Comparison of ENCODE assay signal across 26 cellular contexts in genomic region chr5:73094415-73094814, GRCh38. TPM values are rescaled to one million over a fixed set of nuclear protein-coding genes. Genes with fewer than 3 reads are reported as not detected.
"Had no signal": no experiment of that assay in that cellular context is flagged by ENCODE, and none has a peak within 500 bp of the region (broad histone marks: within the 10 kb centered on the region; RNA-seq: fewer than 3 reads in every experiment).

No MANE protein-coding gene starts in this region.

- H3K79me2 ChIP-seq: hepatocyte had no signal

- ATAC-seq: activated CD4-positive, CD25-positive, alpha-beta regulatory T cell treated with anti-CD3 and anti-CD28 coated beads, Interleukin-2, amount 50 U/mL, for 24 hours; naive thymus-derived CD4-positive, alpha-beta T cell; T-cell had no signal

- H3K27ac ChIP-seq: hepatocyte, left lung, prostate gland, stomach, suprapubic skin, tibial nerve, VCaP had no signal

- H2AFZ ChIP-seq: hepatocyte had no signal

- H3K36me3 Mint-ChIP-seq: activated naive CD4-positive, alpha-beta T cell treated with anti-CD3 and anti-CD28 coated beads, Interleukin-2, amount 10 ng/mL, durations not matched to agents 7 days and 5 days; T-cell had no signal

- H3K4me1 Mint-ChIP-seq: activated CD4-positive, alpha-beta T cell treated with anti-CD3 and anti-CD28 coated beads, Interleukin-2, amount 10 ng/mL, durations not matched to agents 7 days and 5 days; activated naive CD4-positive, alpha-beta T cell treated with anti-CD3 and anti-CD28 coated beads, Interleukin-2, amount 10 ng/mL, durations not matched to agents 7 days and 5 days; naive thymus-derived CD4-positive, alpha-beta T cell had no signal

- H3K36me3 ChIP-seq: brain microvascular endothelial cell, prostate gland had no signal

- H3K4me3 ChIP-seq: hepatocyte, left lung, lung, prostate gland, spleen, stomach, suprapubic skin, tibial nerve had no signal

- H3K27ac Mint-ChIP-seq: activated CD4-positive, alpha-beta T cell treated with anti-CD3 and anti-CD28 coated beads, Interleukin-2, amount 10 ng/mL, durations not matched to agents 7 days and 5 days; activated naive CD4-positive, alpha-beta T cell treated with anti-CD3 and anti-CD28 coated beads, Interleukin-2, amount 10 ng/mL, durations not matched to agents 7 days and 5 days; naive thymus-derived CD4-positive, alpha-beta T cell; T-cell; T-helper 2 cell treated with Interferon-gamma antibody and Interleukin-4, amounts not matched to agents 5 μg/mL and 100 μg/mL, for 36 hours had no signal

- DNase-seq: activated CD4-positive, alpha-beta T cell treated with anti-CD3 and anti-CD28 coated beads, Interleukin-2, amount 10 ng/mL, durations not matched to agents 7 days and 5 days; activated CD8-positive, alpha-beta memory T cell treated with anti-CD3 and anti-CD28 coated beads for 24 hours; activated CD8-positive, alpha-beta memory T cell treated with anti-CD3 and anti-CD28 coated beads, Interleukin-2, amount 50 U/mL, for 4 hours; activated effector memory CD4-positive, alpha-beta T cell treated with Interleukin-2 at 50 U/mL for 16 hours; activated naive CD4-positive, alpha-beta T cell treated with anti-CD3 and anti-CD28 coated beads, Interleukin-2, amount 10 ng/mL, durations not matched to agents 7 days and 5 days; activated T-cell treated with anti-CD3 and anti-CD28 coated beads, Interleukin-2, amount 50 U/mL, for 4 hours; aorta; effector CD8-positive, alpha-beta T cell; foreskin melanocyte; immature natural killer cell; left lung; naive thymus-derived CD4-positive, alpha-beta T cell; spleen; stimulated activated CD4-positive, alpha-beta T cell treated with anti-CD3 and anti-CD28 coated beads, Interleukin-4, amount 100 ng/mL, for 1 hour; stomach; T-cell had no signal

- H3K27me3 ChIP-seq: brain microvascular endothelial cell, hepatocyte, left lung, spleen, stomach, suprapubic skin, tibial nerve had no signal

- H3K9me3 ChIP-seq: prostate gland had no signal

- H3K4me2 ChIP-seq: hepatocyte had no signal

- H3K9me3 Mint-ChIP-seq: activated CD4-positive, alpha-beta T cell treated with anti-CD3 and anti-CD28 coated beads, Interleukin-2, amount 10 ng/mL, durations not matched to agents 7 days and 5 days; activated naive CD4-positive, alpha-beta T cell treated with anti-CD3 and anti-CD28 coated beads, Interleukin-2, amount 10 ng/mL, durations not matched to agents 7 days and 5 days; immature natural killer cell; T-helper 2 cell treated with Interferon-gamma antibody and Interleukin-4, amounts not matched to agents 5 μg/mL and 100 μg/mL, for 36 hours had no signal

- H3K4me1 ChIP-seq: left lung, prostate gland, stomach, tibial nerve had no signal

- H3K4me3 Mint-ChIP-seq: activated CD4-positive, alpha-beta T cell treated with anti-CD3 and anti-CD28 coated beads, Interleukin-2, amount 10 ng/mL, durations not matched to agents 7 days and 5 days; activated naive CD4-positive, alpha-beta T cell treated with anti-CD3 and anti-CD28 coated beads, Interleukin-2, amount 10 ng/mL, durations not matched to agents 7 days and 5 days; activated T-cell treated with anti-CD3 and anti-CD28 coated beads, Interleukin-2, amount 50 U/mL, for 4 hours; naive thymus-derived CD4-positive, alpha-beta T cell; T-cell; T-helper 2 cell treated with Interferon-gamma antibody and Interleukin-4, amounts not matched to agents 5 μg/mL and 100 μg/mL, for 36 hours had no signal

RNA-seq across cellular contexts. Expression of gene TMEM171, which starts 26.0 kb away (rescaled TPM):
- total RNA-seq: activated CD4-positive, alpha-beta T cell treated with anti-CD3 and anti-CD28 coated beads, Interleukin-2, amount 10 ng/mL, durations not matched to agents 7 days and 5 days; aorta; prostate gland; urinary bladder had no signal
- polyA plus RNA-seq: naive thymus-derived CD4-positive, alpha-beta T cell had no signal
